ENCODE assay signal across 9 cellular contexts in genomic region chr1:28235746-28236655, GRCh38. TPM values are rescaled to one million over a fixed set of nuclear protein-coding genes. Genes with fewer than 3 reads are reported as not detected.
DNase-seq lines count a peak whose midpoint lies in the region; ATAC-seq and TF ChIP-seq lines count a peak whose summit lies in the region.
"Had no signal": no experiment of that assay in that cellular context is flagged by ENCODE, and none has a peak within 500 bp of the region (broad histone marks: within the 10 kb centered on the region; RNA-seq: fewer than 3 reads in every experiment).

TSS of gene ATP5IF1 (plus strand) at chr1:28236124. CDS start at chr1:28236184, 60 bp downstream.

- peak; percentile 91 for DNase-seq in AG09309 (ENCODE audit: low read depth)
- peak; percentile 99 for DNase-seq in NCI-H226
- peak; percentile 95 for DNase-seq in WTC11 (ENCODE audit: low spot score)
- DNase-seq in caudate nucleus (lab: John Stamatoyannopoulos, UW), result peak; percentile 70 to 99 (median 97)
- peak; percentile 94 to 95 (median 94) for DNase-seq in immature natural killer cell
- peak; percentile 97 for DNase-seq in spleen

- H3K4me1 Mint-ChIP-seq in WTC11 (peaks cover 8% of the 10 kb centered on the region), immature natural killer cell (peaks cover 21 to 28% of the 10 kb centered on the region in 2 donors)

- no peak for TF ChIP-seq CTCF in AG09309 (IDR thresholded peaks at IDR 0.05; ENCODE audit: control insufficient read depth, insufficient read depth, low read depth, low read length, missing control alignments)
- no peak for TF ChIP-seq CTCF in WTC11 (IDR thresholded peaks at IDR 0.05)
- TF ChIP-seq CTCF in spleen (IDR thresholded peaks at IDR 0.05 in 8 of 11, conservative IDR thresholded peaks at IDR 0.05 in 3 of 11), result peak in 1 of 11 experiments; percentile 17

- H3K4me3 Mint-ChIP-seq in WTC11, result no peak within 1 kb of the TSS
- peak within 1 kb of the TSS in 1 of 5 donors; percentile 10 for H3K4me3 Mint-ChIP-seq in immature natural killer cell
- H3K4me3 Mint-ChIP-seq: T-helper 1 cell treated with Interleukin-12 subunit alpha and Interleukin-12 subunit beta and Interleukin-4 antibody, amounts not matched to agents 30 μg/mL and 1 μg/mL, for 36 hours had no signal

- peaks cover 0 to 26% (median 4%) of the 10 kb centered on the region in 6 donors for H3K36me3 ChIP-seq in spleen

- H3K4me1 ChIP-seq in spleen, result peaks cover 31 to 85% (median 48%) of the 10 kb centered on the region in 6 donors

- ATAC-seq in GM19023 (IDR thresholded peaks at IDR 0.05; ENCODE audit: unreplicated experiment) (peak; percentile 92), HG03196 (IDR thresholded peaks at IDR 0.05; ENCODE audit: unreplicated experiment) (peak; percentile 73), WTC11 (peak; percentile 97)

- peaks cover 4% of the 10 kb centered on the region for H3K36me3 Mint-ChIP-seq in WTC11
- H3K36me3 Mint-ChIP-seq in immature natural killer cell, result peaks cover 0 to 3% (median 0%) of the 10 kb centered on the region in 3 donors

- no peaks in the 10 kb centered on the region for H3K9me3 Mint-ChIP-seq in WTC11
- H3K9me3 Mint-ChIP-seq in immature natural killer cell, result no peaks in the 10 kb centered on the region
- H3K9me3 Mint-ChIP-seq: T-helper 1 cell treated with Interleukin-12 subunit alpha and Interleukin-12 subunit beta and Interleukin-4 antibody, amounts not matched to agents 30 μg/mL and 1 μg/mL, for 36 hours had no signal

- WGBS in spleen, 5 donors, result 1% methylated on average over 36 to 61 of the region's 61 CpGs

- TF ChIP-seq POLR2A in spleen (IDR thresholded peaks at IDR 0.05), result peak in 2 of 3 donors; percentile 80 to 93

- no peaks in the 10 kb centered on the region for H3K9me3 ChIP-seq in spleen

- H3K27ac Mint-ChIP-seq in WTC11 (no peak within 1 kb of the TSS), immature natural killer cell (no peak within 1 kb of the TSS)
- H3K27ac Mint-ChIP-seq: T-helper 1 cell treated with Interleukin-12 subunit alpha and Interleukin-12 subunit beta and Interleukin-4 antibody, amounts not matched to agents 30 μg/mL and 1 μg/mL, for 36 hours had no signal

- CTCF ChIA-PET in WTC11 (lab: Charles Lee), result interaction anchor here (0.6 to 3.1 kb wide), 5 partner anchors 12 to 641 kb away, joined by 3 to 36 read pairs (median 4); no protein-coding TSS in a partner anchor

- intact Hi-C loops in spleen (cut with DNase I; ENCODE audit: low total_unique reads), result no loop called here

- H3K4me3 ChIP-seq in AG09309 (ENCODE audit: control insufficient read depth, low read depth, low read length), result peak within 1 kb of the TSS; percentile 90
- peak within 1 kb of the TSS; percentile 72 to 94 (median 88) for H3K4me3 ChIP-seq in spleen

- POLR2A ChIA-PET in WTC11 (lab: Charles Lee), result interaction anchor here (0.6 to 1.6 kb wide), 12 partner anchors 9 to 408 kb away, joined by 3 to 12 read pairs (median 4); partner anchors contain the start of genes PHACTR4 and SESN2

- peak within 1 kb of the TSS; percentile 86 for H3K27ac ChIP-seq in caudate nucleus (ENCODE audit: low read depth, low read length)
- H3K27ac ChIP-seq in spleen, result peak within 1 kb of the TSS; percentile 80 to 94 (median 92)

- H3K27me3 ChIP-seq in spleen (replicated peaks in 1 of 7), result no peaks in the 10 kb centered on the region

- H3K27me3 Mint-ChIP-seq in WTC11 (ENCODE audit: low read depth) (no peaks in the 10 kb centered on the region), immature natural killer cell (ENCODE audit: low read depth in 3 of 3) (peaks cover 5% of the 10 kb centered on the region in 3 donors)

TF ChIP-seq in WTC11, 78 proteins besides CTCF, POLR2A, EP300 and RAD21 (continues in another document):
- TF ChIP-seq, protein P1, sequence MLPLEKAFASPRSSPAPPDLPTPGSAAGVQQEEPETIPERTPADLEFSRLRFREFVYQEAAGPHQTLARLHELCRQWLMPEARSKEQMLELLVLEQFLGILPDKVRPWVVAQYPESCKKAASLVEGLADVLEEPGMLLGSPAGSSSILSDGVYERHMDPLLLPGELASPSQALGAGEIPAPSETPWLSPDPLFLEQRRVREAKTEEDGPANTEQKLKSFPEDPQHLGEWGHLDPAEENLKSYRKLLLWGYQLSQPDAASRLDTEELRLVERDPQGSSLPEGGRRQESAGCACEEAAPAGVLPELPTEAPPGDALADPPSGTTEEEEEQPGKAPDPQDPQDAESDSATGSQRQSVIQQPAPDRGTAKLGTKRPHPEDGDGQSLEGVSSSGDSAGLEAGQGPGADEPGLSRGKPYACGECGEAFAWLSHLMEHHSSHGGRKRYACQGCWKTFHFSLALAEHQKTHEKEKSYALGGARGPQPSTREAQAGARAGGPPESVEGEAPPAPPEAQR (CRISPR knock-in tag; IDR thresholded peaks at IDR 0.05), result no peak
- TF ChIP-seq E2F1 (CRISPR knock-in tag; IDR thresholded peaks at IDR 0.05), result no peak
- no peak for TF ChIP-seq NR1H2 (CRISPR knock-in tag; IDR thresholded peaks at IDR 0.05)
- TF ChIP-seq, protein P2, sequence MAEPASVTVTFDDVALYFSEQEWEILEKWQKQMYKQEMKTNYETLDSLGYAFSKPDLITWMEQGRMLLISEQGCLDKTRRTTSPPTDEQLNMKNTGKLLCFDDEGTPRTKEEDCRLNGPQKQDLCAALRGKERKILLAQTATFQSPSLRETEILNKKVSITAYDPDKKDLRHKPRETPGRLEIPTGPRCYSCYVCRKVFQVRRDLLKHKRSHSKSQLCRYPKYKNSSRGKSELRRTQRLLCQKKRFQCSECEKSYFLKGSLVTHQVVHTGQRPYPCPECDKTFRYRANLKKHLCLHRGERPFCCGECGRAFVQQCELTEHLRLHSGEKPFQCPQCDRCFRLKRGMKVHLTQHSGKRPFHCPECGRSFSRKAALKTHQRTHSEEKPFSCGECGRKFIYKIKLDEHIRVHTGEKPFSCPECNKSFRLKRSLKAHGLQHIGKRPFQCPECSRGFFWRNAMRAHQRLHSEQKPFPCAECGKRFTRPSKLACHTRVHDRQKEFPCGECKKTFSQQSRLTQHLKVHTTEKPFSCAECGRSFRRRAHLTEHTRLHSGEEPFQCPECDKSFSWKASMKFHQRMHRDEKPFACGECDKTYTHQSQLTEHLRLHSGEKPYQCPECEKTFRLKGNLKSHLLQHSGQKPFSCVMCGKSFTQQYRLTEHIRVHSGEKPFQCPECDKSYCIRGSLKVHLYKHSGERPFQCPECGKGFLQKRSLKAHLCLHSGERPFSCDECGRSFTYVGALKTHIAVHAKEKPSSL (CRISPR knock-in tag; conservative IDR thresholded peaks at IDR 0.05), result no peak
- TF ChIP-seq NFYB (CRISPR knock-in tag; conservative IDR thresholded peaks at IDR 0.05; ENCODE audit: low read depth), result peak; percentile 98
- 0 out of 2 replicates have a peak, but pooled peaks have one; percentile 19 for TF ChIP-seq IRF2 (CRISPR knock-in tag; IDR thresholded peaks at IDR 0.05; ENCODE audit: borderline replicate concordance, low read depth)
- TF ChIP-seq, protein P3, sequence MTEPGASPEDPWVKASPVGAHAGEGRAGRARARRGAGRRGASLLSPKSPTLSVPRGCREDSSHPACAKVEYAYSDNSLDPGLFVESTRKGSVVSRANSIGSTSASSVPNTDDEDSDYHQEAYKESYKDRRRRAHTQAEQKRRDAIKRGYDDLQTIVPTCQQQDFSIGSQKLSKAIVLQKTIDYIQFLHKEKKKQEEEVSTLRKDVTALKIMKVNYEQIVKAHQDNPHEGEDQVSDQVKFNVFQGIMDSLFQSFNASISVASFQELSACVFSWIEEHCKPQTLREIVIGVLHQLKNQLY (CRISPR knock-in tag; IDR thresholded peaks at IDR 0.05), result no peak
- TF ChIP-seq KAT7 (CRISPR knock-in tag; IDR thresholded peaks at IDR 0.05; ENCODE audit: borderline replicate concordance), result 0 out of 2 replicates have a peak, but pooled peaks have one; percentile 54
- TF ChIP-seq, protein P4, sequence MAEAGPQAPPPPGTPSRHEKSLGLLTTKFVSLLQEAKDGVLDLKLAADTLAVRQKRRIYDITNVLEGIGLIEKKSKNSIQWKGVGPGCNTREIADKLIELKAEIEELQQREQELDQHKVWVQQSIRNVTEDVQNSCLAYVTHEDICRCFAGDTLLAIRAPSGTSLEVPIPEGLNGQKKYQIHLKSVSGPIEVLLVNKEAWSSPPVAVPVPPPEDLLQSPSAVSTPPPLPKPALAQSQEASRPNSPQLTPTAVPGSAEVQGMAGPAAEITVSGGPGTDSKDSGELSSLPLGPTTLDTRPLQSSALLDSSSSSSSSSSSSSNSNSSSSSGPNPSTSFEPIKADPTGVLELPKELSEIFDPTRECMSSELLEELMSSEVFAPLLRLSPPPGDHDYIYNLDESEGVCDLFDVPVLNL (CRISPR knock-in tag; IDR thresholded peaks at IDR 0.05; ENCODE audit: borderline replicate concordance, low read depth), result peak; percentile 61; the same call in 1 of the 2 replicates
- 0 out of 2 replicates have a peak, but pooled peaks have one; percentile 23 for TF ChIP-seq ZNF121 (CRISPR knock-in tag; IDR thresholded peaks at IDR 0.05)
- TF ChIP-seq ATF2 (CRISPR knock-in tag; IDR thresholded peaks at IDR 0.05; ENCODE audit: borderline replicate concordance, low read depth), result no peak
- no peak for TF ChIP-seq ZNF671 (CRISPR knock-in tag; IDR thresholded peaks at IDR 0.05)
- TF ChIP-seq ZNF232 (CRISPR knock-in tag; IDR thresholded peaks at IDR 0.05), result 0 out of 2 replicates have a peak, but pooled peaks have one; percentile 77

RNA-seq across cellular contexts. Expression of gene ATP5IF1, which starts in this region (rescaled TPM):
- total RNA-seq in WTC11 (2021) (201 to 245 TPM (median 228 TPM) in 3 replicates), spleen (100 to 1,000 TPM in 3 of 7 donors, 10 to 100 TPM in 4; 75.4 to 231 (median 97.1) TPM)
- polyA plus RNA-seq in immature natural killer cell (100 to 1,000 TPM; 462 to 960 (median 728) TPM), spleen (100 to 1,000 TPM; 340 to 411 (median 378) TPM)

Comparison
In these comparisons a context has a peak if more than half of its experiments do, and no peak if none do; other contexts are left out.
1. Peak in every context shown above with its lines: DNase-seq, ATAC-seq, H3K4me3 ChIP-seq and H3K27ac ChIP-seq.